Comparison of ENCODE assay signal across 1 cellular context in genomic region chr6:47160702-47161101, GRCh38.
TF ChIP-seq lines count a peak whose summit lies in the region.

No MANE protein-coding gene starts in this region.

TF ChIP-seq in GM23338, 12 proteins besides CTCF, POLR2A, EP300 and RAD21 (continued from another document):
- no peak for TF ChIP-seq ZNF462 (CRISPR knock-in tag; IDR thresholded peaks at IDR 0.05)
- TF ChIP-seq STAT1 (IDR thresholded peaks at IDR 0.05; ENCODE audit: unreplicated experiment) = no peak
- TF ChIP-seq POLR2AphosphoS5 (IDR thresholded peaks at IDR 0.05; ENCODE audit: low read depth) = no peak
- no peak for TF ChIP-seq CREB1 (CRISPR knock-in tag; IDR thresholded peaks at IDR 0.05; ENCODE audit: low read depth)
- TF ChIP-seq ETS1 (IDR thresholded peaks at IDR 0.05) = no peak
- TF ChIP-seq EZH2 (IDR thresholded peaks at IDR 0.05; ENCODE audit: low read depth, unreplicated experiment) = no peak
- no peak for TF ChIP-seq ZNF114 (CRISPR knock-in tag; IDR thresholded peaks at IDR 0.05)
